Comparison of ENCODE assay signal across 23 cellular contexts in genomic region chr4:83724488-83725060, GRCh38.
"Had no signal": no experiment of that assay in that cellular context is flagged by ENCODE, and none has a peak within 500 bp of the region (broad histone marks: within the 10 kb centered on the region; RNA-seq: fewer than 3 reads in every experiment).

No MANE protein-coding gene starts in this region.

- H3K27me3 ChIP-seq: Peyer's patch had no signal

- H3K9me3 ChIP-seq: Peyer's patch had no signal

- H3K4me1 ChIP-seq: Peyer's patch had no signal

- H3K4me3 ChIP-seq: K562, Peyer's patch had no signal

- ATAC-seq: activated naive CD4-positive, alpha-beta T cell treated with anti-CD3 and anti-CD28 coated beads, Interleukin-2, amount 50 U/mL, for 72 hours; activated naive CD8-positive, alpha-beta T cell treated with anti-CD3 and anti-CD28 coated beads, Interleukin-2, amount 50 U/mL, for 24 hours; activated T-cell treated with anti-CD3 and anti-CD28 coated beads, Interleukin-2, amount 50 U/mL, for 4 hours; K562; T-cell had no signal

- H3K36me3 ChIP-seq: Peyer's patch had no signal

- DNase-seq: activated B cell treated with CpG ODN at 0.5 μM for 24 hours; activated CD4-positive, alpha-beta T cell treated with anti-CD3 and anti-CD28 coated beads for 1 hour; activated CD4-positive, alpha-beta T cell treated with anti-CD3 and anti-CD28 coated beads, Interleukin-2, amount 10 ng/mL, durations not matched to agents 24 days and 14 days; activated CD4-positive, alpha-beta T cell treated with anti-CD3 and anti-CD28 coated beads, Interleukin-2, amount 50 U/mL, for 48 hours; activated CD8-positive, alpha-beta memory T cell treated with anti-CD3 and anti-CD28 coated beads for 24 hours; activated effector memory CD4-positive, alpha-beta T cell treated with anti-CD3 and anti-CD28 coated beads, Interleukin-2, amount 50 U/mL, for 16 hours; activated naive CD4-positive, alpha-beta T cell treated with Interleukin-2 at 50 U/mL for 16 hours; activated naive CD8-positive, alpha-beta T cell treated with anti-CD3 and anti-CD28 coated beads, Interleukin-2, amount 50 U/mL, for 24 hours; activated T-cell treated with anti-CD3 and anti-CD28 coated beads, Interleukin-2, amount 50 U/mL, for 4 hours; amygdala; Karpas-422; MM.1S; NCI-H1105; NCI-H146; NCI-H2029 treated with DMSO at 0.1 percent for 48 hours; NCI-H226; Peyer's patch; SHP77; T-cell; T-helper 2 cell; T1000 had no signal

- H3K27ac ChIP-seq: Peyer's patch had no signal
